Comparison of ENCODE assay signal across 22 cellular contexts in genomic region chr1:201229095-201229494, GRCh38. TPM values are rescaled to one million over a fixed set of nuclear protein-coding genes. Genes with fewer than 3 reads are reported as not detected.
DNase-seq lines count a peak whose midpoint lies in the region; ATAC-seq and TF ChIP-seq lines count a peak whose summit lies in the region.
"Had no signal": no experiment of that assay in that cellular context is flagged by ENCODE, and none has a peak within 500 bp of the region (broad histone marks: within the 10 kb centered on the region; RNA-seq: fewer than 3 reads in every experiment).

No MANE protein-coding gene starts in this region.

- peaks cover 1% of the 10 kb centered on the region for H3K36me3 Mint-ChIP-seq in activated CD4-positive, alpha-beta memory T cell treated with anti-CD3 and anti-CD28 coated beads for 36 hours
- H3K36me3 Mint-ChIP-seq in activated CD4-positive, alpha-beta memory T cell treated with anti-CD3 and anti-CD28 coated beads, Interleukin-2, amount 10 ng/mL, durations not matched to agents 7 days and 5 days (ENCODE audit: low read depth) = no peaks in the 10 kb centered on the region
- H3K36me3 Mint-ChIP-seq: CD4-positive, alpha-beta memory T cell had no signal

- H3K36me3 ChIP-seq in colonic mucosa = no peaks in the 10 kb centered on the region
- H3K36me3 ChIP-seq: SJCRH30 had no signal

- H3K4me3 ChIP-seq in colonic mucosa = no peak overlapping the region
- H3K4me3 ChIP-seq: PC-9, SJCRH30 had no signal

- CTCF ChIA-PET in activated CD4-positive, alpha-beta memory T cell treated with anti-CD3 and anti-CD28 coated beads for 36 hours (lab: Charles Lee) = no interaction called here
- CTCF ChIA-PET in activated CD4-positive, alpha-beta memory T cell treated with anti-CD3 and anti-CD28 coated beads, Interleukin-2, amount 10 ng/mL, durations not matched to agents 7 days and 5 days (lab: Charles Lee) = no interaction called here

- H3K27ac Mint-ChIP-seq in activated CD4-positive, alpha-beta memory T cell treated with anti-CD3 and anti-CD28 coated beads for 36 hours = no peak overlapping the region
- no peak overlapping the region for H3K27ac Mint-ChIP-seq in activated CD4-positive, alpha-beta memory T cell treated with anti-CD3 and anti-CD28 coated beads, Interleukin-2, amount 10 ng/mL, durations not matched to agents 7 days and 5 days
- H3K27ac Mint-ChIP-seq: B cell; CD4-positive, alpha-beta memory T cell had no signal

- peak; percentile 2 for DNase-seq in activated CD4-positive, alpha-beta memory T cell treated with anti-CD3 and anti-CD28 coated beads for 36 hours
- DNase-seq in activated CD4-positive, alpha-beta memory T cell treated with anti-CD3 and anti-CD28 coated beads, Interleukin-2, amount 10 ng/mL, durations not matched to agents 7 days and 5 days = no peak
- DNase-seq in colonic mucosa (peak; percentile 14), islet precursor cell (peak; percentile 33), NOMO-1 treated with DMSO at 0.1 percent for 48 hours (lab: John Stamatoyannopoulos, UW; ENCODE audit: unreplicated experiment) (no peak), globus pallidus (ENCODE audit: low spot score) (no peak), left cardiac atrium (no peak)
- DNase-seq: Calu3; CD4-positive, alpha-beta memory T cell; DMS53; KG1; MV-4-11; NCI-H187; NCI-H524; NCI-H82 had no signal

- H3K4me1 Mint-ChIP-seq in activated CD4-positive, alpha-beta memory T cell treated with anti-CD3 and anti-CD28 coated beads for 36 hours (ENCODE audit: low read depth) = no peaks in the 10 kb centered on the region
- no peaks in the 10 kb centered on the region for H3K4me1 Mint-ChIP-seq in activated CD4-positive, alpha-beta memory T cell treated with anti-CD3 and anti-CD28 coated beads, Interleukin-2, amount 10 ng/mL, durations not matched to agents 7 days and 5 days
- H3K4me1 Mint-ChIP-seq: B cell; CD4-positive, alpha-beta memory T cell had no signal

- intact Hi-C loops in activated CD4-positive, alpha-beta memory T cell treated with anti-CD3 and anti-CD28 coated beads for 36 hours (cut with micrococcal nuclease) = no loop called here
- intact Hi-C loops in colonic mucosa (cut with DNase I) (no loop called here), left cardiac atrium (cut with DNase I) (loop anchor here in 1 of 2 donors (10.0 kb wide), 1 partner anchor 254 kb away; no protein-coding TSS in a partner anchor)

- H3K27me3 Mint-ChIP-seq in activated CD4-positive, alpha-beta memory T cell treated with anti-CD3 and anti-CD28 coated beads for 36 hours = peaks cover 15% of the 10 kb centered on the region
- peaks cover 29% of the 10 kb centered on the region for H3K27me3 Mint-ChIP-seq in activated CD4-positive, alpha-beta memory T cell treated with anti-CD3 and anti-CD28 coated beads, Interleukin-2, amount 10 ng/mL, durations not matched to agents 7 days and 5 days

- no peak overlapping the region for H3K9ac ChIP-seq in colonic mucosa (ENCODE audit: low read depth in 2 of 2, low read length in 2 of 2)

- no peak for TF ChIP-seq CTCF in colonic mucosa (IDR thresholded peaks at IDR 0.05)

- H3K9me3 ChIP-seq in colonic mucosa = no peaks in the 10 kb centered on the region

- H3K9me3 Mint-ChIP-seq in activated CD4-positive, alpha-beta memory T cell treated with anti-CD3 and anti-CD28 coated beads for 36 hours = peaks cover 6% of the 10 kb centered on the region
- H3K9me3 Mint-ChIP-seq in activated CD4-positive, alpha-beta memory T cell treated with anti-CD3 and anti-CD28 coated beads, Interleukin-2, amount 10 ng/mL, durations not matched to agents 7 days and 5 days = no peaks in the 10 kb centered on the region

- H3K4me1 ChIP-seq in colonic mucosa = no peaks in the 10 kb centered on the region
- H3K4me1 ChIP-seq: SJCRH30 had no signal

- POLR2A ChIA-PET in activated CD4-positive, alpha-beta memory T cell treated with anti-CD3 and anti-CD28 coated beads for 36 hours (lab: Charles Lee) = no interaction called here
- POLR2A ChIA-PET in activated CD4-positive, alpha-beta memory T cell treated with anti-CD3 and anti-CD28 coated beads, Interleukin-2, amount 10 ng/mL, durations not matched to agents 7 days and 5 days (lab: Charles Lee) = no interaction called here

- no peaks in the 10 kb centered on the region for H3K27me3 ChIP-seq in colonic mucosa

- H3K27ac ChIP-seq in colonic mucosa = no peak overlapping the region
- H3K27ac ChIP-seq: 22Rv1, PC-9, RWPE1, SJCRH30 had no signal

- ATAC-seq in HG03442 (IDR thresholded peaks at IDR 0.05; ENCODE audit: unreplicated experiment) (no peak), left cardiac atrium (no peak)

- no peak overlapping the region for H3K4me3 Mint-ChIP-seq in activated CD4-positive, alpha-beta memory T cell treated with anti-CD3 and anti-CD28 coated beads for 36 hours
- H3K4me3 Mint-ChIP-seq in activated CD4-positive, alpha-beta memory T cell treated with anti-CD3 and anti-CD28 coated beads, Interleukin-2, amount 10 ng/mL, durations not matched to agents 7 days and 5 days = no peak overlapping the region
- H3K4me3 Mint-ChIP-seq: B cell; CD4-positive, alpha-beta memory T cell had no signal

RNA-seq across cellular contexts. Expression of gene IGFN1, which starts 38.5 kb away (rescaled TPM):
- not detected for total RNA-seq in activated CD4-positive, alpha-beta memory T cell treated with anti-CD3 and anti-CD28 coated beads for 36 hours
- total RNA-seq in activated CD4-positive, alpha-beta memory T cell treated with anti-CD3 and anti-CD28 coated beads, Interleukin-2, amount 10 ng/mL, durations not matched to agents 7 days and 5 days = not detected
- total RNA-seq in colonic mucosa (under 1 TPM; 0.12 to 0.16 TPM), left cardiac atrium (under 1 TPM in 1 of 2 donors, not detected in 1; 0.05 TPM)
- total RNA-seq: B cell; Calu3; CD4-positive, alpha-beta memory T cell; SJCRH30 had no signal

RNA-seq across cellular contexts. Expression of gene PKP1, which starts 54.2 kb away (rescaled TPM):
- total RNA-seq in activated CD4-positive, alpha-beta memory T cell treated with anti-CD3 and anti-CD28 coated beads for 36 hours = not detected
- total RNA-seq in activated CD4-positive, alpha-beta memory T cell treated with anti-CD3 and anti-CD28 coated beads, Interleukin-2, amount 10 ng/mL, durations not matched to agents 7 days and 5 days = not detected
- total RNA-seq in colonic mucosa = under 1 TPM; 0.54 to 0.74 TPM
- 1 to 10 TPM in 1 of 2 donors, under 1 TPM in 1; 0.77 to 1.0 TPM for total RNA-seq in left cardiac atrium
- total RNA-seq: B cell; CD4-positive, alpha-beta memory T cell; H4; SJCRH30 had no signal

Comparison
In these comparisons a context has a peak if more than half of its experiments do, and no peak if none do; other contexts are left out.
1. DNase-seq: peak in activated CD4-positive, alpha-beta memory T cell treated with anti-CD3 and anti-CD28 coated beads for 36 hours (single experiment), colonic mucosa (single experiment) and islet precursor cell (single experiment); none in activated CD4-positive, alpha-beta memory T cell treated with anti-CD3 and anti-CD28 coated beads, Interleukin-2, amount 10 ng/mL, durations not matched to agents 7 days and 5 days (single experiment), NOMO-1 treated with DMSO at 0.1 percent for 48 hours (single experiment), globus pallidus (single experiment) and left cardiac atrium (single experiment).